Comparison of ENCODE assay signal across 25 cellular contexts in the genomic region with DNA sequence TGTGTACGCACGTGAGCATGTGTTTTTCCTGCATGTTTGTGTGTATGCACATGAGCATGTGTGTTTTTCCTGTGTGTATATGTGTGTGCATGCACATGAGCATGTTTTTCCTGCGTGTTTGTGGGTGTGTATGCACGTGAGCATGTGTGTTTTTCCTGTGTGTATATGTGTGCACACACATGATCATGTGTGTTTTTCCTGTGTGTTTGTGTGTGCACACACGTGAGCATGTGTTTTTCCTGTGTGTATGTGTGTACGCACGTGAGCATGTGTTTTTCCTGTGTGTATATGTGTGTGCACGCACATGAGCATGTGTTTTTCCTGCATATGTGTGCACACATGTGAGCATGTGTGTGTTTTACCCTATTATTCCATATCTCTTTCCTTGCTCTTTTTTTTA.
"Had no signal": no experiment of that assay in that cellular context is flagged by ENCODE, and none has a peak within 500 bp of the region (broad histone marks: within the 10 kb centered on the region; RNA-seq: fewer than 3 reads in every experiment).

No MANE protein-coding gene starts in this region.

- ATAC-seq: activated CD8-positive, alpha-beta T cell treated with anti-CD3 and anti-CD28 coated beads for 36 hours; activated T-cell treated with anti-CD3 and anti-CD28 coated beads, Interleukin-2, amount 50 U/mL, for 4 hours; activated T-helper 17 cell treated with anti-CD3 and anti-CD28 coated beads, Interleukin-2, amount 50 U/mL, for 72 hours; left lobe of liver; lower lobe of right lung; pancreas; stimulated activated naive B cell treated with anti-CD40 and anti-IgM and Interleukin-4, amounts not matched to agents 10 μg/mL and 1 μg/mL and 100 μg/mL, for 72 hours had no signal

- H3K4me1 Mint-ChIP-seq: activated CD4-positive, alpha-beta T cell treated with anti-CD3 and anti-CD28 coated beads, Interleukin-2, amount 10 ng/mL, durations not matched to agents 7 days and 5 days; activated T-helper 17 cell treated with anti-CD3 and anti-CD28 coated beads, Interleukin-2, amount 50 U/mL, for 72 hours; nephron had no signal

- H3K4me3 Mint-ChIP-seq: activated CD4-positive, alpha-beta T cell treated with anti-CD3 and anti-CD28 coated beads, Interleukin-2, amount 10 ng/mL, durations not matched to agents 7 days and 5 days; activated CD8-positive, alpha-beta T cell treated with anti-CD3 and anti-CD28 coated beads for 36 hours; activated T-cell treated with anti-CD3 and anti-CD28 coated beads, Interleukin-2, amount 50 U/mL, for 4 hours; activated T-helper 17 cell treated with anti-CD3 and anti-CD28 coated beads, Interleukin-2, amount 50 U/mL, for 72 hours; endodermal cell; nephron; stimulated activated naive B cell treated with anti-CD40 and anti-IgM and Interleukin-4, amounts not matched to agents 10 μg/mL and 1 μg/mL and 100 μg/mL, for 72 hours had no signal

- H3K36me3 ChIP-seq: pancreas had no signal

- H3K27ac Mint-ChIP-seq: activated CD4-positive, alpha-beta T cell treated with anti-CD3 and anti-CD28 coated beads, Interleukin-2, amount 10 ng/mL, durations not matched to agents 7 days and 5 days; activated CD8-positive, alpha-beta T cell treated with anti-CD3 and anti-CD28 coated beads for 36 hours; activated T-helper 17 cell treated with anti-CD3 and anti-CD28 coated beads, Interleukin-2, amount 50 U/mL, for 72 hours; endodermal cell; nephron; stimulated activated naive B cell treated with anti-CD40 and anti-IgM and Interleukin-4, amounts not matched to agents 10 μg/mL and 1 μg/mL and 100 μg/mL, for 72 hours had no signal

- H3K27ac ChIP-seq: epithelial cell of prostate, esophagus squamous epithelium, lower lobe of right lung, pancreas, right atrium auricular region, suprapubic skin, tibial artery had no signal

- H3K4me3 ChIP-seq: esophagus squamous epithelium, lower lobe of right lung, pancreas, right atrium auricular region, suprapubic skin, tibial artery had no signal

- FAIRE-seq: pancreas had no signal

- DNase-seq: activated CD4-positive, alpha-beta T cell treated with anti-CD3 and anti-CD28 coated beads for 1 hour; activated CD4-positive, alpha-beta T cell treated with anti-CD3 and anti-CD28 coated beads, Interleukin-2, amount 10 ng/mL, durations not matched to agents 7 days and 5 days; activated CD8-positive, alpha-beta T cell treated with anti-CD3 and anti-CD28 coated beads for 36 hours; activated gamma-delta T cell treated with Interleukin-2 at 50 U/mL for 16 hours; activated naive CD4-positive, alpha-beta T cell treated with anti-CD3 and anti-CD28 coated beads, Interleukin-2, amount 50 U/mL, for 16 hours; activated T-cell treated with anti-CD3 and anti-CD28 coated beads, Interleukin-2, amount 50 U/mL, for 4 hours; amniotic stem cell; central memory CD4-positive, alpha-beta T cell; endodermal cell; esophagus squamous epithelium; foreskin melanocyte; kidney glomerular epithelial cell; lower lobe of right lung; pancreas; stimulated activated CD4-positive, alpha-beta T cell treated with anti-CD3 and anti-CD28 coated beads, Interleukin-15, amount 100 ng/mL, for 24 hours; stimulated activated CD4-positive, alpha-beta T cell treated with anti-CD3 and anti-CD28 coated beads, Interleukin-2, amount 100 ng/mL, for 24 hours; stimulated activated naive B cell treated with anti-CD40 and anti-IgM and Interleukin-4, amounts not matched to agents 10 μg/mL and 1 μg/mL and 100 μg/mL, for 72 hours; T-helper 2 cell; tibial artery had no signal

- H3K27me3 Mint-ChIP-seq: activated CD4-positive, alpha-beta T cell treated with anti-CD3 and anti-CD28 coated beads, Interleukin-2, amount 10 ng/mL, durations not matched to agents 7 days and 5 days; stimulated activated naive B cell treated with anti-CD40 and anti-IgM and Interleukin-4, amounts not matched to agents 10 μg/mL and 1 μg/mL and 100 μg/mL, for 72 hours had no signal

- H3K9me3 Mint-ChIP-seq: activated CD8-positive, alpha-beta T cell treated with anti-CD3 and anti-CD28 coated beads for 36 hours; activated T-helper 17 cell treated with anti-CD3 and anti-CD28 coated beads, Interleukin-2, amount 50 U/mL, for 72 hours; endodermal cell; stimulated activated naive B cell treated with anti-CD40 and anti-IgM and Interleukin-4, amounts not matched to agents 10 μg/mL and 1 μg/mL and 100 μg/mL, for 72 hours had no signal

- H3K27me3 ChIP-seq: esophagus squamous epithelium, pancreas, right atrium auricular region, suprapubic skin, tibial artery had no signal

- H3K4me1 ChIP-seq: pancreas, right atrium auricular region, suprapubic skin had no signal

- H3K9me3 ChIP-seq: esophagus squamous epithelium, lower lobe of right lung, pancreas, right atrium auricular region, suprapubic skin, tibial artery had no signal
